14 cellular contexts compared by ENCODE assay signal in genomic region chr17:29711588-29712385, GRCh38.
DNase-seq lines count a peak whose midpoint lies in the region; ATAC-seq and TF ChIP-seq lines count a peak whose summit lies in the region.
"Had no signal": no experiment of that assay in that cellular context is flagged by ENCODE, and none has a peak within 500 bp of the region (broad histone marks: within the 10 kb centered on the region; RNA-seq: fewer than 3 reads in every experiment).

No MANE protein-coding gene starts in this region.

- no peaks in the 10 kb centered on the region for H3K9me2 ChIP-seq in Karpas-422 (replicated peaks; ENCODE audit: insufficient read depth, low read length)

- peaks cover 47 to 74% (median 64%) of the 10 kb centered on the region in 4 donors for H3K4me1 Mint-ChIP-seq in CD4-positive, alpha-beta memory T cell

- H3K36me3 Mint-ChIP-seq in CD4-positive, alpha-beta memory T cell = peaks cover 20 to 29% of the 10 kb centered on the region in 2 donors

- POLR2A ChIA-PET in CD4-positive, alpha-beta memory T cell (lab: Charles Lee; ENCODE audit: partially characterized antibody) = interaction anchor here (0.9 to 3.6 kb wide), 4 partner anchors 9 to 50 kb away, joined by 3 to 29 read pairs (median 4); no protein-coding TSS in a partner anchor
- POLR2A ChIA-PET in HEK293T (lab: Yijun Ruan, JAX) = no interaction called here

- no peak for TF ChIP-seq POLR2A in esophagus muscularis mucosa (IDR thresholded peaks at IDR 0.05; ENCODE audit: low read depth)

- no peak for DNase-seq in CD4-positive, alpha-beta memory T cell
- DNase-seq in Karpas-422 (peak; percentile 34), esophagus muscularis mucosa (ENCODE audit: extremely low spot score) (peak; percentile 53), psoas muscle (no peak), HEK293T (ENCODE audit: extremely low spot score) (no peak), DMS79 (lab: John Stamatoyannopoulos, UW) (no peak), SHP77 treated with DMSO at 0.1 percent for 48 hours (lab: John Stamatoyannopoulos, UW) (no peak)
- DNase-seq: body of pancreas; Calu3; Kasumi-1; NCI-H2081; stimulated activated CD4-positive, alpha-beta T cell treated with anti-CD3 and anti-CD28 coated beads, Interleukin-4, amount 100 ng/mL, for 1 hour; stimulated activated naive CD8-positive, alpha-beta T cell treated with anti-CD3 and anti-CD28 coated beads, Interleukin-15, Interleukin-2, amounts not matched to agents 100 U/mL and 50 U/mL, for 24 hours had no signal

- H3K27ac Mint-ChIP-seq in CD4-positive, alpha-beta memory T cell = peak overlapping the region in 5 of 7 donors; percentile 12 to 80 (median 49)

- WGBS in esophagus muscularis mucosa = 79% methylated on average over 11 of the region's 11 CpGs
- 77 to 81% (median 77%) methylated on average over 11 of the region's 11 CpGs for WGBS in psoas muscle, 3 donors

- TF ChIP-seq EP300 in esophagus muscularis mucosa (IDR thresholded peaks at IDR 0.05) = no peak

- intact Hi-C loops in CD4-positive, alpha-beta memory T cell (cut with micrococcal nuclease) = no loop called here
- intact Hi-C loops in esophagus muscularis mucosa (cut with DNase I) (no loop called here), psoas muscle (cut with DNase I) (loop anchor here in 1 of 2 donors (1.0 to 5.0 kb wide), 2 partner anchors 51 to 72 kb away; no protein-coding TSS in a partner anchor)

- H3K9me3 Mint-ChIP-seq in CD4-positive, alpha-beta memory T cell = no peaks in the 10 kb centered on the region

- TF ChIP-seq CTCF in esophagus muscularis mucosa (IDR thresholded peaks at IDR 0.05) (no peak), psoas muscle (IDR thresholded peaks at IDR 0.05) (no peak)

- no peaks in the 10 kb centered on the region for H3K9me3 ChIP-seq in CD4-positive, alpha-beta memory T cell (ENCODE audit: control insufficient read depth in 1 of 2, low read length in 2 of 2)
- H3K9me3 ChIP-seq in Karpas-422 (ENCODE audit: low read length) (no peaks in the 10 kb centered on the region), esophagus muscularis mucosa (no peaks in the 10 kb centered on the region), psoas muscle (no peaks in the 10 kb centered on the region)
- H3K9me3 ChIP-seq: body of pancreas had no signal

- H3K4me1 ChIP-seq in CD4-positive, alpha-beta memory T cell (ENCODE audit: insufficient read depth, low read length) = peaks cover 48% of the 10 kb centered on the region
- H3K4me1 ChIP-seq in Karpas-422 (ENCODE audit: low read length) (peaks cover 27% of the 10 kb centered on the region), esophagus muscularis mucosa (peaks cover 40 to 67% (median 56%) of the 10 kb centered on the region in 4 donors), psoas muscle (peaks cover 67% of the 10 kb centered on the region)

- no peak overlapping the region for H3K4me2 ChIP-seq in Karpas-422 (ENCODE audit: low read depth, low read length, poor library complexity, severe bottlenecking)

- H3K27me3 Mint-ChIP-seq in CD4-positive, alpha-beta memory T cell = no peaks in the 10 kb centered on the region

- peaks cover 70% of the 10 kb centered on the region for H3K79me2 ChIP-seq in Karpas-422 (ENCODE audit: low read length)

- no peak overlapping the region for H2AFZ ChIP-seq in Karpas-422 (ENCODE audit: low read length)

- H4K20me1 ChIP-seq in Karpas-422 (ENCODE audit: insufficient read depth, low read depth, low read length) = no peaks in the 10 kb centered on the region

- H3K27ac ChIP-seq in CD4-positive, alpha-beta memory T cell (ENCODE audit: low read depth, low read length) = no peak overlapping the region
- H3K27ac ChIP-seq in Karpas-422 (ENCODE audit: low read length) = no peak overlapping the region
- peak overlapping the region; percentile 55 to 70 (median 68) for H3K27ac ChIP-seq in esophagus muscularis mucosa (replicated peaks in 1 of 4)
- peak overlapping the region; percentile 80 for H3K27ac ChIP-seq in psoas muscle
- H3K27ac ChIP-seq: body of pancreas had no signal

- no peak overlapping the region for H3K4me3 ChIP-seq in CD4-positive, alpha-beta memory T cell (ENCODE audit: low read length in 2 of 2)
- no peak overlapping the region for H3K4me3 ChIP-seq in Karpas-422 (ENCODE audit: low read length)
- no peak overlapping the region for H3K4me3 ChIP-seq in esophagus muscularis mucosa
- H3K4me3 ChIP-seq in psoas muscle = peak overlapping the region; percentile 57
- H3K4me3 ChIP-seq: body of pancreas had no signal

- no peaks in the 10 kb centered on the region for H3K36me3 ChIP-seq in CD4-positive, alpha-beta memory T cell (ENCODE audit: insufficient read depth, low read length)
- H3K36me3 ChIP-seq in Karpas-422 (ENCODE audit: insufficient read depth, low read length) (no peaks in the 10 kb centered on the region), esophagus muscularis mucosa (no peaks in the 10 kb centered on the region), psoas muscle (ENCODE audit: insufficient read depth in 1 of 2, low read depth in 1 of 2) (no peaks in the 10 kb centered on the region)

- no peak overlapping the region for H3K4me3 Mint-ChIP-seq in CD4-positive, alpha-beta memory T cell

- ATAC-seq in psoas muscle = no peak
- no peak for ATAC-seq in GM18861 (IDR thresholded peaks at IDR 0.05; ENCODE audit: unreplicated experiment)
- ATAC-seq: body of pancreas; stimulated activated naive CD8-positive, alpha-beta T cell treated with anti-CD3 and anti-CD28 coated beads, Interleukin-15, Interleukin-2, amounts not matched to agents 100 U/mL and 50 U/mL, for 24 hours had no signal

- H3K27me3 ChIP-seq in CD4-positive, alpha-beta memory T cell (ENCODE audit: insufficient read depth, low read length) = no peaks in the 10 kb centered on the region
- H3K27me3 ChIP-seq in Karpas-422 (ENCODE audit: low read length) (no peaks in the 10 kb centered on the region), esophagus muscularis mucosa (no peaks in the 10 kb centered on the region), psoas muscle (ENCODE audit: insufficient read depth in 3 of 3, low read length in 2 of 3) (no peaks in the 10 kb centered on the region)
- H3K27me3 ChIP-seq: body of pancreas had no signal

- H3K9ac ChIP-seq in Karpas-422 (ENCODE audit: low read length) = no peak overlapping the region

- CTCF ChIA-PET in CD4-positive, alpha-beta memory T cell (lab: Charles Lee; ENCODE audit: partially characterized antibody) = interaction anchor here (1.0 to 1.8 kb wide), 3 partner anchors 10 to 68 kb away, joined by 3 to 7 read pairs (median 5); no protein-coding TSS in a partner anchor
- CTCF ChIA-PET in HEK293T (lab: Yijun Ruan, JAX) = interaction anchor here (0.6 to 1.2 kb wide), 2 partner anchors 11 to 49 kb away, joined by 3 read pairs; no protein-coding TSS in a partner anchor

TF ChIP-seq in HEK293T, 16 proteins besides CTCF, POLR2A, EP300 and RAD21:
- TF ChIP-seq ELF4 (IDR thresholded peaks at IDR 0.05) = no peak
- no peak for TF ChIP-seq NFRKB (IDR thresholded peaks at IDR 0.05)
- no peak for TF ChIP-seq SUZ12 (IDR thresholded peaks at IDR 0.05)
- TF ChIP-seq TARDBP (IDR thresholded peaks at IDR 0.05) = no peak
- no peak for TF ChIP-seq CTBP1 (IDR thresholded peaks at IDR 0.05; ENCODE audit: borderline replicate concordance)
- TF ChIP-seq FOXA1 (IDR thresholded peaks at IDR 0.05) = no peak
- no peak for TF ChIP-seq LEF1 (IDR thresholded peaks at IDR 0.05; ENCODE audit: borderline replicate concordance)
- TF ChIP-seq, protein P1, sequence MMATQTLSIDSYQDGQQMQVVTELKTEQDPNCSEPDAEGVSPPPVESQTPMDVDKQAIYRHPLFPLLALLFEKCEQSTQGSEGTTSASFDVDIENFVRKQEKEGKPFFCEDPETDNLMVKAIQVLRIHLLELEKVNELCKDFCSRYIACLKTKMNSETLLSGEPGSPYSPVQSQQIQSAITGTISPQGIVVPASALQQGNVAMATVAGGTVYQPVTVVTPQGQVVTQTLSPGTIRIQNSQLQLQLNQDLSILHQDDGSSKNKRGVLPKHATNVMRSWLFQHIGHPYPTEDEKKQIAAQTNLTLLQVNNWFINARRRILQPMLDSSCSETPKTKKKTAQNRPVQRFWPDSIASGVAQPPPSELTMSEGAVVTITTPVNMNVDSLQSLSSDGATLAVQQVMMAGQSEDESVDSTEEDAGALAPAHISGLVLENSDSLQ (IDR thresholded peaks at IDR 0.05) = no peak
- no peak for TF ChIP-seq SP1 (IDR thresholded peaks at IDR 0.05)
- TF ChIP-seq BHLHE40 (IDR thresholded peaks at IDR 0.05; ENCODE audit: borderline replicate concordance) = no peak
- no peak for TF ChIP-seq ZNF384 (IDR thresholded peaks at IDR 0.05)
- no peak for TF ChIP-seq HDGF (IDR thresholded peaks at IDR 0.05; ENCODE audit: borderline replicate concordance)
- no peak for TF ChIP-seq FOXK2 (IDR thresholded peaks at IDR 0.05)
- TF ChIP-seq L3MBTL2 (conservative IDR thresholded peaks at IDR 0.05) = no peak
- no peak for TF ChIP-seq FOXM1 (IDR thresholded peaks at IDR 0.05; ENCODE audit: borderline replicate concordance)

Comparison
In these comparisons a context has a peak if more than half of its experiments do, and no peak if none do; other contexts are left out.
1. DNase-seq: peak in Karpas-422 (single experiment) and esophagus muscularis mucosa (single experiment); none in CD4-positive, alpha-beta memory T cell (0 of 5), psoas muscle (0 of 2), HEK293T (single experiment), DMS79 (single experiment) and SHP77 treated with DMSO at 0.1 percent for 48 hours (single experiment).
2. H3K27ac ChIP-seq: peak in esophagus muscularis mucosa (4 of 4) and psoas muscle (single experiment); none in CD4-positive, alpha-beta memory T cell (single experiment) and Karpas-422 (single experiment).